In the genomic region with DNA sequence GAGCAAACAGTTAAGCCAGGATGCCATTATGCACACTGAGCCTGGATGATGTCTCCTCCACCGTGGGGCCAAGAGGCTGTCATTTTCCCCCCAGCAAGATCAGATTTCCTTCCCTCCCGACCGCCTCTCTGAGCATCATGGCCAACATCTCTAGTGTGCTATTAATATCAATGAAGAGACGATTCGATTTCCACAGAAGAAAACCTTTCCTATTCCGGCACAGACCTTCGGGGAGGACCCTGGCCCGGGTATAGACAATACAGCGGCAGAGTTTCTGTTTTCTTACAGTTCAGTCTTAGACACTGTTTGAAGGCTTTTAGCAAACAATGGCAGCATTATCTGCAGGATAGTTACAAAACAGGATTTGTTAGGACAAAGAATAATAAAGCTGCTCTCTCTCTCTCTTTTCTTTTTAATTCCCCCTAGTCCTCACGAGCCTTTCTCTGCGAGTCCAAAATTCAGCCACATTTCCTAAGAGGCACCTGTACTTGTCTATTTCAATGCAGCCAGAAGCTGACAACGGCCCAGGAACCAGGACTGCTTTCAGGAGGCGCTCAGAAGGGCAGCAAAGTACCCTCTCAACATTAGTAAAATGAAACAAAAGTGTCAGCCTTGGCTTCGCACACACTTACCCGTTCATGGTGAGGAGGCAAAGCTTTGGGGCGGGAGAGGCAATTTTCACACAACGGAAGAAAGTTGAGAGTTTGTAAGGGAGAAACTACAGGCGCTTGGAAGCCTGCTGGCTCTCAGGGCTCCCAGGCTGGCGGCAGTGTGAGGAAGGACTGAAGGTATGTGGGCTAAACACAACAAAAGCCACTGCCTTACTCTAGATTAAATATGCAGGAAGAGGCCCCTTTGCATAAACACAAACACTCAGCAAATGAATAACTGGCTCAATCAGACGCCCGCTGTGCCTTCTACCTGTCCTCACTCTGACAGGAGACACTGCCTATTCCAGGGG, we compare ENCODE assay signal across 8 cellular contexts.
DNase-seq lines count a peak whose midpoint lies in the region; ATAC-seq and TF ChIP-seq lines count a peak whose summit lies in the region.

No MANE protein-coding gene starts in this region.

- ATAC-seq in activated naive CD8-positive, alpha-beta T cell treated with anti-CD3 and anti-CD28 coated beads, Interleukin-2, amount 50 U/mL, for 24 hours: no peak

- H3K27me3 Mint-ChIP-seq in activated naive CD8-positive, alpha-beta T cell treated with anti-CD3 and anti-CD28 coated beads, Interleukin-2, amount 50 U/mL, for 24 hours: no peaks in the 10 kb centered on the region
- H3K27me3 Mint-ChIP-seq in progenitor cell of endocrine pancreas: no peaks in the 10 kb centered on the region

- H3K27ac Mint-ChIP-seq in activated naive CD8-positive, alpha-beta T cell treated with anti-CD3 and anti-CD28 coated beads, Interleukin-2, amount 50 U/mL, for 24 hours: peak overlapping the region; percentile 95
- H3K27ac Mint-ChIP-seq in progenitor cell of endocrine pancreas: peak overlapping the region; percentile 97

- H3K4me3 Mint-ChIP-seq in activated naive CD8-positive, alpha-beta T cell treated with anti-CD3 and anti-CD28 coated beads, Interleukin-2, amount 50 U/mL, for 24 hours: peak overlapping the region; percentile 95
- peak overlapping the region; percentile 86 for H3K4me3 Mint-ChIP-seq in progenitor cell of endocrine pancreas (ENCODE audit: low read depth)

- no peak for TF ChIP-seq CTCF in progenitor cell of endocrine pancreas (IDR thresholded peaks at IDR 0.05; ENCODE audit: unreplicated experiment)

- H3K36me3 Mint-ChIP-seq in activated naive CD8-positive, alpha-beta T cell treated with anti-CD3 and anti-CD28 coated beads, Interleukin-2, amount 50 U/mL, for 24 hours (ENCODE audit: low read depth): peaks cover 10% of the 10 kb centered on the region
- peaks cover 2% of the 10 kb centered on the region for H3K36me3 Mint-ChIP-seq in progenitor cell of endocrine pancreas (ENCODE audit: insufficient read depth)

- DNase-seq in ACHN (peak; percentile 22), NCI-H146 (lab: John Stamatoyannopoulos, UW) (peak; percentile 47), hypothalamus (lab: John Stamatoyannopoulos, UW) (peak in 28 of 51 donors; percentile 6 to 80 (median 20)), progenitor cell of endocrine pancreas (ENCODE audit: low spot score, unreplicated experiment) (peak; percentile 14), cerebellum (ENCODE audit: low spot score) (no peak), COLO668 (lab: John Stamatoyannopoulos, UW; ENCODE audit: unreplicated experiment) (no peak), NCI-H2227 treated with DMSO at 0.1 percent for 48 hours (lab: John Stamatoyannopoulos, UW) (no peak)
- peak; percentile 51 for DNase-seq in activated naive CD8-positive, alpha-beta T cell treated with anti-CD3 and anti-CD28 coated beads, Interleukin-2, amount 50 U/mL, for 24 hours

- H3K9me3 Mint-ChIP-seq in activated naive CD8-positive, alpha-beta T cell treated with anti-CD3 and anti-CD28 coated beads, Interleukin-2, amount 50 U/mL, for 24 hours: no peaks in the 10 kb centered on the region
- no peaks in the 10 kb centered on the region for H3K9me3 Mint-ChIP-seq in progenitor cell of endocrine pancreas (ENCODE audit: low read depth)

- in situ Hi-C loops in ACHN (cut with HindIII; ENCODE audit: low pct_ligation_motif_present, low pct_unique_long_range_greater_than_20kb, low sequenced_read_pairs): no loop called here

- H3K4me1 Mint-ChIP-seq in activated naive CD8-positive, alpha-beta T cell treated with anti-CD3 and anti-CD28 coated beads, Interleukin-2, amount 50 U/mL, for 24 hours: peaks cover 86% of the 10 kb centered on the region
- peaks cover 74% of the 10 kb centered on the region for H3K4me1 Mint-ChIP-seq in progenitor cell of endocrine pancreas (ENCODE audit: low read depth)

Comparison
In these comparisons a context has a peak if more than half of its experiments do, and no peak if none do; other contexts are left out.
1. DNase-seq: peak in ACHN (single experiment), NCI-H146 (single experiment), activated naive CD8-positive, alpha-beta T cell treated with anti-CD3 and anti-CD28 coated beads, Interleukin-2, amount 50 U/mL, for 24 hours (single experiment), hypothalamus (28 of 51) and progenitor cell of endocrine pancreas (single experiment); none in cerebellum (single experiment), COLO668 (single experiment) and NCI-H2227 treated with DMSO at 0.1 percent for 48 hours (single experiment).